In the genomic region with DNA sequence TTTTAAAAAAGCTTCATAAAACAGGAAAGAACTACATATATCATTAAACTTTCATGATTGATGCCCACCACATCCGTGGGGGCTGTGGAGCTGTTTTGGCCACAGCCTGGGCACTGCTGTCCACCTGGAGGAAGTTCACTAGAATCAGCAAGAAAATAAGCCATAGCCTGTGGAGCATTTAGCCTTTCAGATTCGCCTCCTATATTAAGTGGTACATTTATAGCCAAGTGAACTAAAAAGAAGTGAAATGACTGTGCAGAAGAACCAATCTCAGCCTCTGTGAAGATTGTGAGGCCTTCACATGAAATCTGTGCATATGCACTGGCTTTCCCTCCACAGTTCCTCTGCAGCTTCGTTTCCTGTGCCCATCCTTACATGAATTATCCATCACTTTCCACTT, we compare ENCODE assay signal across 19 cellular contexts.
DNase-seq lines count a peak whose midpoint lies in the region; ATAC-seq lines count a peak whose summit lies in the region.
"Had no signal": no experiment of that assay in that cellular context is flagged by ENCODE, and none has a peak within 500 bp of the region (broad histone marks: within the 10 kb centered on the region; RNA-seq: fewer than 3 reads in every experiment).

No MANE protein-coding gene starts in this region.

- DNase-seq in stimulated activated naive B cell treated with anti-CD40 and anti-IgM and Interleukin-4, amounts not matched to agents 10 μg/mL and 1 μg/mL and 100 μg/mL, for 72 hours = no peak
- DNase-seq in T-helper 2 cell treated with Interferon-gamma antibody and Interleukin-4, amounts not matched to agents 5 μg/mL and 100 μg/mL, for 36 hours (ENCODE audit: low spot score) = no peak
- DNase-seq: activated CD4-positive, alpha-beta T cell treated with anti-CD3 and anti-CD28 coated beads for 48 hours; activated naive CD4-positive, alpha-beta T cell treated with anti-CD3 and anti-CD28 coated beads, Interleukin-2, amount 10 ng/mL, durations not matched to agents 7 days and 5 days; amygdala; CD8-positive, alpha-beta T cell; effector memory CD8-positive, alpha-beta T cell; foreskin keratinocyte; H7; NCI-H2029 treated with DMSO at 0.1 percent for 48 hours; SK-N-SH; stimulated activated CD8-positive, alpha-beta memory T cell treated with anti-CD3 and anti-CD28 coated beads, Interleukin-4, amount 100 ng/mL, for 48 hours; T-helper 2 cell; trophoblast cell had no signal

- H3K9me3 Mint-ChIP-seq in stimulated activated naive B cell treated with anti-CD40 and anti-IgM and Interleukin-4, amounts not matched to agents 10 μg/mL and 1 μg/mL and 100 μg/mL, for 72 hours = no peaks in the 10 kb centered on the region
- no peaks in the 10 kb centered on the region for H3K9me3 Mint-ChIP-seq in T-helper 2 cell treated with Interferon-gamma antibody and Interleukin-4, amounts not matched to agents 5 μg/mL and 100 μg/mL, for 36 hours
- H3K9me3 Mint-ChIP-seq: activated naive CD4-positive, alpha-beta T cell treated with anti-CD3 and anti-CD28 coated beads, Interleukin-2, amount 10 ng/mL, durations not matched to agents 7 days and 5 days; CD8-positive, alpha-beta T cell; effector memory CD8-positive, alpha-beta T cell had no signal

- H3K27ac Mint-ChIP-seq in stimulated activated naive B cell treated with anti-CD40 and anti-IgM and Interleukin-4, amounts not matched to agents 10 μg/mL and 1 μg/mL and 100 μg/mL, for 72 hours = peak overlapping the region; percentile 77
- H3K27ac Mint-ChIP-seq in T-helper 2 cell treated with Interferon-gamma antibody and Interleukin-4, amounts not matched to agents 5 μg/mL and 100 μg/mL, for 36 hours = no peak overlapping the region
- H3K27ac Mint-ChIP-seq: activated naive CD4-positive, alpha-beta T cell treated with anti-CD3 and anti-CD28 coated beads, Interleukin-2, amount 10 ng/mL, durations not matched to agents 7 days and 5 days; CD8-positive, alpha-beta T cell had no signal

- H3K4me3 Mint-ChIP-seq in stimulated activated naive B cell treated with anti-CD40 and anti-IgM and Interleukin-4, amounts not matched to agents 10 μg/mL and 1 μg/mL and 100 μg/mL, for 72 hours = no peak overlapping the region
- H3K4me3 Mint-ChIP-seq in T-helper 2 cell treated with Interferon-gamma antibody and Interleukin-4, amounts not matched to agents 5 μg/mL and 100 μg/mL, for 36 hours = no peak overlapping the region
- H3K4me3 Mint-ChIP-seq: activated naive CD4-positive, alpha-beta T cell treated with anti-CD3 and anti-CD28 coated beads, Interleukin-2, amount 10 ng/mL, durations not matched to agents 7 days and 5 days; CD8-positive, alpha-beta T cell; effector memory CD8-positive, alpha-beta T cell had no signal

- ATAC-seq in GM18907 (IDR thresholded peaks at IDR 0.05; ENCODE audit: unreplicated experiment) (peak; percentile 51), HG02610 (IDR thresholded peaks at IDR 0.05; ENCODE audit: unreplicated experiment) (peak; percentile 53), HG03354 (IDR thresholded peaks at IDR 0.05; ENCODE audit: poor library complexity, severe bottlenecking, unreplicated experiment) (peak; percentile 58), GM21515 (IDR thresholded peaks at IDR 0.05; ENCODE audit: unreplicated experiment) (no peak), GM18520 (IDR thresholded peaks at IDR 0.05; ENCODE audit: unreplicated experiment) (no peak)
- ATAC-seq in stimulated activated naive B cell treated with anti-CD40 and anti-IgM and Interleukin-4, amounts not matched to agents 10 μg/mL and 1 μg/mL and 100 μg/mL, for 72 hours (replicated peaks) = no peak
- ATAC-seq: CD8-positive, alpha-beta T cell; effector memory CD8-positive, alpha-beta T cell had no signal

- no peaks in the 10 kb centered on the region for H3K27me3 Mint-ChIP-seq in stimulated activated naive B cell treated with anti-CD40 and anti-IgM and Interleukin-4, amounts not matched to agents 10 μg/mL and 1 μg/mL and 100 μg/mL, for 72 hours
- H3K27me3 Mint-ChIP-seq in T-helper 2 cell treated with Interferon-gamma antibody and Interleukin-4, amounts not matched to agents 5 μg/mL and 100 μg/mL, for 36 hours (ENCODE audit: low read depth) = no peaks in the 10 kb centered on the region
- H3K27me3 Mint-ChIP-seq: activated naive CD4-positive, alpha-beta T cell treated with anti-CD3 and anti-CD28 coated beads, Interleukin-2, amount 10 ng/mL, durations not matched to agents 7 days and 5 days; effector memory CD8-positive, alpha-beta T cell had no signal

- peaks cover 33 to 49% of the 10 kb centered on the region in 2 donors for H3K36me3 Mint-ChIP-seq in stimulated activated naive B cell treated with anti-CD40 and anti-IgM and Interleukin-4, amounts not matched to agents 10 μg/mL and 1 μg/mL and 100 μg/mL, for 72 hours
- peaks cover 29% of the 10 kb centered on the region for H3K36me3 Mint-ChIP-seq in T-helper 2 cell treated with Interferon-gamma antibody and Interleukin-4, amounts not matched to agents 5 μg/mL and 100 μg/mL, for 36 hours (ENCODE audit: low read depth)

- H3K4me1 Mint-ChIP-seq in stimulated activated naive B cell treated with anti-CD40 and anti-IgM and Interleukin-4, amounts not matched to agents 10 μg/mL and 1 μg/mL and 100 μg/mL, for 72 hours = peaks cover 4 to 23% of the 10 kb centered on the region in 2 donors
- H3K4me1 Mint-ChIP-seq in T-helper 2 cell treated with Interferon-gamma antibody and Interleukin-4, amounts not matched to agents 5 μg/mL and 100 μg/mL, for 36 hours (ENCODE audit: low read depth) = no peaks in the 10 kb centered on the region
- H3K4me1 Mint-ChIP-seq: activated naive CD4-positive, alpha-beta T cell treated with anti-CD3 and anti-CD28 coated beads, Interleukin-2, amount 10 ng/mL, durations not matched to agents 7 days and 5 days had no signal

Comparison
In these comparisons a context has a peak if more than half of its experiments do, and no peak if none do; other contexts are left out.
1. ATAC-seq: peak in GM18907 (single experiment), HG02610 (single experiment) and HG03354 (single experiment); none in stimulated activated naive B cell treated with anti-CD40 and anti-IgM and Interleukin-4, amounts not matched to agents 10 μg/mL and 1 μg/mL and 100 μg/mL, for 72 hours (0 of 2), GM21515 (single experiment) and GM18520 (single experiment).